12 cellular contexts compared by ENCODE assay signal in the genomic region with DNA sequence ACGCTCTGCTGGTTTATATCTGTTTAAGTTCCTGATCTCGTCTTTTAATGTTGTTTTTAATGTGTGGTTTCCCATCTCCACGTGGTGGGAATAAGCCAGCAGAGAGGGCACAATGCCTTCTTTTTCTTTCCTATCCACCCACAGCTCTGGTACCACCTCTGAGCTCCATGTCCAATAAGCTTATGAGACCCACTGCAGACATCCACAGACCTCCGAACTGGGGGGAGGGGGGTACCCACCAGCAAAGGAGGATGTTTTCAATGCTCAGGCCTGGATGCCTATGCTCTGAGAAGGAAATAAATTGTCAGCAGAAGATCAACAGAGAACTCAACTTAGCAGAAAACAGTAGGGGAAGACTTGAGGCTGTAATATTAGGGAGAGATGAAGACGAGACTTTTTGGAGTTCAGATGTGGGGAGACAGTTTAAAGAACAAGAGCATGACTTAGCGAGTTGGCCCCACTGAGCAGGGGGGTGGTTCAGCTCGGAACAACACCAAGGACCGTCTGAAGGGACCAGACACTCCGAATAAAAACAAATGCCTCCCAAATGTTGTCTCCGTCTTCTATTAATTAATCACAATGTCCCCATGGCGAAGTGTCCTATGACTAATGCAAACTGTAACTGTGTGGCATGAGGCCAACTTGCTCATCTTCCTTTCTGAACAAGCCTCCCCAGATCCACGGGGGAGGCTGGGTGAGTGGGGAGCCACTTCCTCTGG.
DNase-seq lines count a peak whose midpoint lies in the region; ATAC-seq and TF ChIP-seq lines count a peak whose summit lies in the region.
"Had no signal": no experiment of that assay in that cellular context is flagged by ENCODE, and none has a peak within 500 bp of the region (broad histone marks: within the 10 kb centered on the region; RNA-seq: fewer than 3 reads in every experiment).

No MANE protein-coding gene starts in this region.

- intact Hi-C loops in activated CD8-positive, alpha-beta T cell treated with anti-CD3 and anti-CD28 coated beads for 36 hours (cut with micrococcal nuclease) = no loop called here

- WGBS in GM23248 (ENCODE audit: low coverage in 1 of 2, low lambda C conversion rate in 2 of 2, missing lambda C conversion rate in 2 of 2), 2 experiments = 19 to 21% methylated on average over 12 of the region's 12 CpGs

- no peak for TF ChIP-seq CTCF in activated CD8-positive, alpha-beta T cell treated with anti-CD3 and anti-CD28 coated beads for 36 hours (IDR thresholded peaks at IDR 0.05)

- DNase-seq in GM23248 = peak; percentile 91
- peak; percentile 49 for DNase-seq in activated CD8-positive, alpha-beta T cell treated with anti-CD3 and anti-CD28 coated beads for 36 hours
- DNase-seq in iris pigment epithelial cell (ENCODE audit: low read depth) = peak; percentile 59
- DNase-seq in NCI-H2029 treated with DMSO at 0.1 percent for 48 hours (lab: John Stamatoyannopoulos, UW) = no peak
- DNase-seq in dermis blood vessel endothelial cell = no peak
- DNase-seq in NCI-H345 treated with DMSO at 0.1 percent for 48 hours (lab: John Stamatoyannopoulos, UW; ENCODE audit: unreplicated experiment) = no peak
- DNase-seq: activated CD4-positive, alpha-beta T cell treated with anti-CD3 and anti-CD28 coated beads, Interleukin-2, amount 50 U/mL, for 4 hours; GDM1; SHP77 had no signal

- H3K79me2 ChIP-seq in GM23248 (ENCODE audit: insufficient read depth) = 0 out of 2 replicates have a peak, but pooled peaks cover 9% of the 10 kb centered on the region

- no peaks in the 10 kb centered on the region for H3K36me3 ChIP-seq in GM23248 (ENCODE audit: low read depth)

- ATAC-seq in activated CD8-positive, alpha-beta T cell treated with anti-CD3 and anti-CD28 coated beads for 36 hours = no peak
- no peak for ATAC-seq in HG03378 (IDR thresholded peaks at IDR 0.05; ENCODE audit: unreplicated experiment)

- peak overlapping the region; percentile 74 for H2AFZ ChIP-seq in GM23248

- H3K4me2 ChIP-seq in GM23248 (ENCODE audit: unreplicated experiment) = peak overlapping the region; percentile 83

- no peak overlapping the region for H3K27ac Mint-ChIP-seq in activated CD8-positive, alpha-beta T cell treated with anti-CD3 and anti-CD28 coated beads for 36 hours
- H3K27ac Mint-ChIP-seq: brain had no signal

- no peaks in the 10 kb centered on the region for H3K27me3 Mint-ChIP-seq in activated CD8-positive, alpha-beta T cell treated with anti-CD3 and anti-CD28 coated beads for 36 hours
- H3K27me3 Mint-ChIP-seq: brain had no signal

- CTCF ChIA-PET in activated CD8-positive, alpha-beta T cell treated with anti-CD3 and anti-CD28 coated beads for 36 hours (lab: Charles Lee) = no interaction called here

- peaks cover 19% of the 10 kb centered on the region for H3F3A ChIP-seq in GM23248 (ENCODE audit: insufficient read depth)

- H3K4me1 ChIP-seq in GM23248 (ENCODE audit: insufficient read depth) = peaks cover 21% of the 10 kb centered on the region

- H3K27ac ChIP-seq in GM23248 = peak overlapping the region; percentile 82
- H3K27ac ChIP-seq in skin epidermis = peak overlapping the region in 18 of 21 experiments; percentile 1 to 83 (median 66)

- POLR2A ChIA-PET in activated CD8-positive, alpha-beta T cell treated with anti-CD3 and anti-CD28 coated beads for 36 hours (lab: Charles Lee) = no interaction called here

- peaks cover 14% of the 10 kb centered on the region for H3K4me1 Mint-ChIP-seq in activated CD8-positive, alpha-beta T cell treated with anti-CD3 and anti-CD28 coated beads for 36 hours (ENCODE audit: low read depth)

- H3K4me3 Mint-ChIP-seq in activated CD8-positive, alpha-beta T cell treated with anti-CD3 and anti-CD28 coated beads for 36 hours = no peak overlapping the region
- H3K4me3 Mint-ChIP-seq: brain had no signal

- H3K9me2 ChIP-seq in GM23248 (ENCODE audit: insufficient read depth) = no peaks in the 10 kb centered on the region

- H3K9ac ChIP-seq in GM23248 = peak overlapping the region; percentile 68

- H3K27me3 ChIP-seq in GM23248 (replicated peaks; ENCODE audit: insufficient read depth) = no peaks in the 10 kb centered on the region

- no peaks in the 10 kb centered on the region for H3K36me3 Mint-ChIP-seq in activated CD8-positive, alpha-beta T cell treated with anti-CD3 and anti-CD28 coated beads for 36 hours (ENCODE audit: low read depth)
- H3K36me3 Mint-ChIP-seq: brain had no signal

- H3K4me3 ChIP-seq in GM23248 = peak overlapping the region; percentile 52
- H3K4me3 ChIP-seq in skin epidermis = no peak overlapping the region

- no peaks in the 10 kb centered on the region for H4K20me1 ChIP-seq in GM23248 (ENCODE audit: insufficient read depth)

- no peaks in the 10 kb centered on the region for H3K9me3 Mint-ChIP-seq in activated CD8-positive, alpha-beta T cell treated with anti-CD3 and anti-CD28 coated beads for 36 hours

- H3K9me3 ChIP-seq in GM23248 (ENCODE audit: low read depth) = no peaks in the 10 kb centered on the region

- in situ Hi-C loops in GM23248 (cut with MboI) = no loop called here

Comparison
In these comparisons a context has a peak if more than half of its experiments do, and no peak if none do; other contexts are left out.
1. DNase-seq: peak in GM23248 (single experiment), activated CD8-positive, alpha-beta T cell treated with anti-CD3 and anti-CD28 coated beads for 36 hours (single experiment) and iris pigment epithelial cell (single experiment); none in NCI-H2029 treated with DMSO at 0.1 percent for 48 hours (single experiment), dermis blood vessel endothelial cell (single experiment) and NCI-H345 treated with DMSO at 0.1 percent for 48 hours (single experiment).